In the genomic region with DNA sequence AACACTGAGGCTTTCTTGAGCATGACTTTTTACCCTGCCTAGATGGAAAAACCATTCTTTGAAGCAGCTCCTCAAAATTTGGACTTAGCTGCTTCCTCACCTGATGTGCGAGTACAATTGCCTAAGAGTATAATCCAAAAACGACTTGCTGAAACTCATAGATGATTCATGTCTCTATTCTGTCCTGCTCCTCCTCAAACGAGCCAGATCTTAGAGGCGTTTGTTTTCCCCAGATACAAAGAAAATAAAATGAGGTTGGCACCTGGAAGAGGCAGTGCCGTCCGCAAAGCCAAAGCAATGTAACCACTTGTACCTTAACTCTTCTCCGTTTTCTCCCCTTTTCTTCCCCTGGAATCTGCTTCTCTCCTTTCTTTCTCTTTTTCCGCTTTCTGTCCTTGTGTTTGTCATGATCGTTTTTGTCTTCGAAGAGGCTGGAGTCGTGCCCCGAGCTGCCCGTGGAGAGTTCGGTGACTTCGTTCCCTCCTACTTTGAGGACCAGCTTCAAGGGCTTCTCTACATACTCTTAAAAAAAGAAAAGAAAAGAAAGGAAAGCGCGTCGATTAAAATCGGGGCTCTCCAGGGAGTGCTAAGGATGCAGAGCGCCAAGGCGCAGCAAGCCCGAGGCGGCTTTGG, we compare ENCODE assay signal across 8 cellular contexts. TPM values are rescaled to one million over a fixed set of nuclear protein-coding genes. Genes with fewer than 3 reads are reported as not detected.
DNase-seq lines count a peak whose midpoint lies in the region; ATAC-seq and TF ChIP-seq lines count a peak whose summit lies in the region.

No MANE protein-coding gene starts in this region.

- peak overlapping the region; percentile 78 to 95 (median 91) for H3K4me3 ChIP-seq in thyroid gland (replicated peaks in 1 of 3)

- peak; percentile 15 for DNase-seq in activated T-cell treated with anti-CD3 and anti-CD28 coated beads for 24 hours (ENCODE audit: low read depth)
- DNase-seq in activated T-cell treated with anti-CD3 and anti-CD28 coated beads, Interleukin-2, amount 50 U/mL, for 1 hour, result no peak
- no peak for DNase-seq in activated T-helper 2 cell treated with anti-CD3 and anti-CD28 coated beads, Interferon-gamma antibody, Interleukin-2, Interleukin-4, amounts not matched to agents 10 μg/mL and 5 μg/mL and 100 μg/mL, durations not matched to agents 14 hours and 24 hours and 36 hours (ENCODE audit: low spot score)
- peak; percentile 20 for DNase-seq in kidney tubule cell (ENCODE audit: low spot score)
- peak in 1 of 2 donors; percentile 10 for DNase-seq in thyroid gland
- DNase-seq in islet precursor cell, result no peak

- intact Hi-C loops in activated T-helper 2 cell treated with anti-CD3 and anti-CD28 coated beads, Interferon-gamma antibody, Interleukin-2, Interleukin-4, amounts not matched to agents 10 μg/mL and 5 μg/mL and 100 μg/mL, durations not matched to agents 14 hours and 24 hours and 36 hours (cut with micrococcal nuclease), result loop anchor here (2.0 to 5.0 kb wide), 5 partner anchors 29 to 379 kb away; no protein-coding TSS in a partner anchor
- intact Hi-C loops in thyroid gland (cut with DNase I), result no loop called here

- H3K4me3 Mint-ChIP-seq in activated T-helper 2 cell treated with anti-CD3 and anti-CD28 coated beads, Interferon-gamma antibody, Interleukin-2, Interleukin-4, amounts not matched to agents 10 μg/mL and 5 μg/mL and 100 μg/mL, durations not matched to agents 14 hours and 24 hours and 36 hours (ENCODE audit: low read depth), result peak overlapping the region; percentile 99

- H3K4me1 ChIP-seq in thyroid gland, result peaks cover 21 to 23% of the 10 kb centered on the region in 2 donors

- peaks cover 40% of the 10 kb centered on the region for H3K4me1 Mint-ChIP-seq in activated T-helper 2 cell treated with anti-CD3 and anti-CD28 coated beads, Interferon-gamma antibody, Interleukin-2, Interleukin-4, amounts not matched to agents 10 μg/mL and 5 μg/mL and 100 μg/mL, durations not matched to agents 14 hours and 24 hours and 36 hours (ENCODE audit: low read depth)

- peaks cover 48% of the 10 kb centered on the region for H3K36me3 Mint-ChIP-seq in activated T-helper 2 cell treated with anti-CD3 and anti-CD28 coated beads, Interferon-gamma antibody, Interleukin-2, Interleukin-4, amounts not matched to agents 10 μg/mL and 5 μg/mL and 100 μg/mL, durations not matched to agents 14 hours and 24 hours and 36 hours (ENCODE audit: low read depth)

- TF ChIP-seq CTCF in thyroid gland (IDR thresholded peaks at IDR 0.05), result no peak

- H3K27me3 Mint-ChIP-seq in activated T-helper 2 cell treated with anti-CD3 and anti-CD28 coated beads, Interferon-gamma antibody, Interleukin-2, Interleukin-4, amounts not matched to agents 10 μg/mL and 5 μg/mL and 100 μg/mL, durations not matched to agents 14 hours and 24 hours and 36 hours (ENCODE audit: low read depth), result no peaks in the 10 kb centered on the region

- peak overlapping the region; percentile 94 for H3K27ac Mint-ChIP-seq in activated T-helper 2 cell treated with anti-CD3 and anti-CD28 coated beads, Interferon-gamma antibody, Interleukin-2, Interleukin-4, amounts not matched to agents 10 μg/mL and 5 μg/mL and 100 μg/mL, durations not matched to agents 14 hours and 24 hours and 36 hours

- no peaks in the 10 kb centered on the region for H3K9me3 ChIP-seq in thyroid gland

- peaks cover 9 to 14% of the 10 kb centered on the region in 2 donors for H3K36me3 ChIP-seq in thyroid gland

- H3K27me3 ChIP-seq in thyroid gland, result no peaks in the 10 kb centered on the region

- no peaks in the 10 kb centered on the region for H3K9me3 Mint-ChIP-seq in activated T-helper 2 cell treated with anti-CD3 and anti-CD28 coated beads, Interferon-gamma antibody, Interleukin-2, Interleukin-4, amounts not matched to agents 10 μg/mL and 5 μg/mL and 100 μg/mL, durations not matched to agents 14 hours and 24 hours and 36 hours

- ATAC-seq in HG03565 (IDR thresholded peaks at IDR 0.05; ENCODE audit: unreplicated experiment) (no peak), GM19397 (IDR thresholded peaks at IDR 0.05; ENCODE audit: unreplicated experiment) (no peak)

- no peak for TF ChIP-seq POLR2A in thyroid gland (IDR thresholded peaks at IDR 0.05)

- peak overlapping the region in 2 of 3 donors; percentile 55 to 65 for H3K27ac ChIP-seq in thyroid gland

- 4% methylated on average over 23 of the region's 23 CpGs for WGBS in thyroid gland, 2 donors

RNA-seq across cellular contexts. Expression of gene BRD7, which starts 0.9 kb away (rescaled TPM):
- 76.0 and 79.5 TPM in 2 replicates for total RNA-seq in activated T-helper 2 cell treated with anti-CD3 and anti-CD28 coated beads, Interferon-gamma antibody, Interleukin-2, Interleukin-4, amounts not matched to agents 10 μg/mL and 5 μg/mL and 100 μg/mL, durations not matched to agents 14 hours and 24 hours and 36 hours
- total RNA-seq in thyroid gland, result 10 to 100 TPM; 41.4 to 56.0 (median 46.8) TPM

Comparison
In these comparisons a context has a peak if more than half of its experiments do, and no peak if none do; other contexts are left out.
1. DNase-seq: peak in activated T-cell treated with anti-CD3 and anti-CD28 coated beads for 24 hours (single experiment) and kidney tubule cell (single experiment); none in activated T-cell treated with anti-CD3 and anti-CD28 coated beads, Interleukin-2, amount 50 U/mL, for 1 hour (single experiment), activated T-helper 2 cell treated with anti-CD3 and anti-CD28 coated beads, Interferon-gamma antibody, Interleukin-2, Interleukin-4, amounts not matched to agents 10 μg/mL and 5 μg/mL and 100 μg/mL, durations not matched to agents 14 hours and 24 hours and 36 hours (single experiment) and islet precursor cell (single experiment).